Comparison of ENCODE assay signal across 11 cellular contexts in the genomic region with DNA sequence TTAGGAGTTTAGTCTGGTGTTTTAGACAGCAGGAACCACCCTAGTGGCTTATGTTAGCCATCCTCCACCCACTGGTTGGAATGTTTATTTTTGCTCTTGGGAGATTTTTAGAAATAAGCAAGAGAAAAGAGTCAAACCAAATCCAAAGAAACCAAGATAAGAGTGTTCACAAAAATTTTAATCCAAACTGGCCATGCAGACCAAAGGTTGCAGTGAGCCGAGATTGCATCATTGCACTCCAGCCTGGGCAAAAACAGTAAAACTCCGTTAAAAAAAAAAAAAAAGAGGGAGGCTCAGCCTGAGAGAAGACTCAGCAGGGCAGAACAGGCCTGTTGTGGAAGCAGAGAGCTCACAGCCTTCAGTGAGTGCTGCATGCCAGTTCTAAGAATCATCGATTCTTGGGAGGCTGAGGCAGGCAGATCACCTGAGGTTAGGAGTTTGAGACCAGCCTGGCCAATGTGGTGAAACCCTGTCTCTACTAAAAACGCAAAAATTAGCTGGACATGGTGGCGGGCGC. TPM values are rescaled to one million over a fixed set of nuclear protein-coding genes. Genes with fewer than 3 reads are reported as not detected.
A peak's percentile ranks its signal among the peaks of the same experiment; 100 is the strongest.
DNase-seq lines count a peak whose midpoint lies in the region; ATAC-seq, FAIRE-seq and TF ChIP-seq lines count a peak whose summit lies in the region.
"Had no signal": no experiment of that assay in that cellular context is flagged by ENCODE, and none has a peak within 500 bp of the region (broad histone marks: within the 10 kb centered on the region; RNA-seq: fewer than 3 reads in every experiment).

No MANE protein-coding gene starts in this region.

- H3K4me3 ChIP-seq in HUES48 (ENCODE audit: low read depth, low read length) (no peak overlapping the region), astrocyte (ENCODE audit: insufficient read depth, low read depth, low read length) (no peak overlapping the region), left lung (no peak overlapping the region), subcutaneous abdominal adipose tissue (ENCODE audit: low read depth in 1 of 5, low read length in 5 of 5) (no peak overlapping the region), testis (no peak overlapping the region)

- peak overlapping the region; percentile 42 for H3K27ac ChIP-seq in HUES48 (ENCODE audit: low read depth, low read length)
- H3K27ac ChIP-seq in astrocyte (ENCODE audit: low read depth, low read length) = no peak overlapping the region
- H3K27ac ChIP-seq in left lung = peak overlapping the region in 1 of 2 donors; percentile 39
- H3K27ac ChIP-seq in subcutaneous abdominal adipose tissue (ENCODE audit: low read depth, low read length) = peak overlapping the region; percentile 46
- no peak overlapping the region for H3K27ac ChIP-seq in testis

- H3K9ac ChIP-seq in HUES48 (ENCODE audit: low read depth, low read length) (no peak overlapping the region), astrocyte (ENCODE audit: low read length) (no peak overlapping the region), subcutaneous abdominal adipose tissue (ENCODE audit: low read length in 5 of 5) (no peak overlapping the region)

- peak overlapping the region; percentile 53 for H3K27ac Mint-ChIP-seq in astrocyte (ENCODE audit: unreplicated experiment)

- ATAC-seq in left lung (peak; percentile 47), GM18520 (IDR thresholded peaks at IDR 0.05; ENCODE audit: unreplicated experiment) (no peak)
- ATAC-seq: HCT116 had no signal

- intact Hi-C loops in left lung (cut with DNase I) = no loop called here
- intact Hi-C loops in testis (cut with DNase I; ENCODE audit: low total_unique reads) = no loop called here

- no peaks in the 10 kb centered on the region for H3K9me3 ChIP-seq in HUES48 (ENCODE audit: control insufficient read depth, insufficient read depth, low read length)
- no peaks in the 10 kb centered on the region for H3K9me3 ChIP-seq in astrocyte (ENCODE audit: insufficient read depth, low read depth, low read length)
- H3K9me3 ChIP-seq in left lung = no peaks in the 10 kb centered on the region
- no peaks in the 10 kb centered on the region for H3K9me3 ChIP-seq in subcutaneous abdominal adipose tissue (ENCODE audit: control insufficient read depth in 5 of 5, low read length in 5 of 5)
- no peaks in the 10 kb centered on the region for H3K9me3 ChIP-seq in testis

- FAIRE-seq in astrocyte (lab: Jason Lieb, UNC) = no peak

- H3K4me3 Mint-ChIP-seq in astrocyte (ENCODE audit: unreplicated experiment) = no peak overlapping the region

- H3K27me3 ChIP-seq in HUES48 (ENCODE audit: control insufficient read depth, insufficient read depth, low read length) = no peaks in the 10 kb centered on the region
- H3K27me3 ChIP-seq in astrocyte (ENCODE audit: insufficient read depth, low read length) = peaks cover 2% of the 10 kb centered on the region
- H3K27me3 ChIP-seq in left lung = no peaks in the 10 kb centered on the region
- no peaks in the 10 kb centered on the region for H3K27me3 ChIP-seq in subcutaneous abdominal adipose tissue (ENCODE audit: control insufficient read depth in 5 of 5, insufficient read depth in 4 of 5, low read length in 5 of 5)
- no peaks in the 10 kb centered on the region for H3K27me3 ChIP-seq in testis

- H3K4me1 ChIP-seq in HUES48 (ENCODE audit: control insufficient read depth, insufficient read depth, low read length) (no peaks in the 10 kb centered on the region), astrocyte (ENCODE audit: insufficient read depth, low read length) (no peaks in the 10 kb centered on the region), left lung (no peaks in the 10 kb centered on the region), subcutaneous abdominal adipose tissue (ENCODE audit: control insufficient read depth in 5 of 5, insufficient read depth in 5 of 5, low read length in 5 of 5) (peaks cover 0 to 27% (median 20%) of the 10 kb centered on the region in 5 donors), testis (no peaks in the 10 kb centered on the region)

- WGBS in testis, 2 donors = 68 to 69% methylated on average over 6 of the region's 6 CpGs

- peak; percentile 51 for DNase-seq in astrocyte (ENCODE audit: low read depth)
- DNase-seq in left lung = no peak
- DNase-seq in DMS79 (lab: John Stamatoyannopoulos, UW) = no peak
- DNase-seq in testis = no peak
- DNase-seq: activated CD4-positive, alpha-beta T cell treated with anti-CD3 and anti-CD28 coated beads for 4 hours; SIG-M5 had no signal

- H3K36me3 ChIP-seq in HUES48 (ENCODE audit: control insufficient read depth, insufficient read depth, low read length) = no peaks in the 10 kb centered on the region
- no peaks in the 10 kb centered on the region for H3K36me3 ChIP-seq in astrocyte (ENCODE audit: insufficient read depth, low read length)
- H3K36me3 ChIP-seq in left lung = no peaks in the 10 kb centered on the region
- H3K36me3 ChIP-seq in subcutaneous abdominal adipose tissue (ENCODE audit: control insufficient read depth in 5 of 5, insufficient read depth in 5 of 5, low read length in 5 of 5) = no peaks in the 10 kb centered on the region
- H3K36me3 ChIP-seq in testis (ENCODE audit: low read depth, missing control alignments) = no peaks in the 10 kb centered on the region

- H3K79me2 ChIP-seq in astrocyte (ENCODE audit: insufficient read depth, low read length) = no peaks in the 10 kb centered on the region

- H3K36me3 Mint-ChIP-seq in astrocyte (ENCODE audit: low read depth, unreplicated experiment) = no peaks in the 10 kb centered on the region

- H3K4me1 Mint-ChIP-seq in astrocyte (ENCODE audit: low read depth, unreplicated experiment) = peaks cover 4% of the 10 kb centered on the region

- TF ChIP-seq CTCF in astrocyte (IDR thresholded peaks at IDR 0.05; ENCODE audit: insufficient read depth, low read depth, low read length) (peak; percentile 8), left lung (IDR thresholded peaks at IDR 0.05) (no peak), testis (IDR thresholded peaks at IDR 0.05) (no peak)

- no peak overlapping the region for H2AFZ ChIP-seq in astrocyte (ENCODE audit: low read depth, low read length)

- no peak for TF ChIP-seq POLR2A in testis (IDR thresholded peaks at IDR 0.05)

- H3K27me3 Mint-ChIP-seq in astrocyte (ENCODE audit: low read depth, unreplicated experiment) = peaks cover 4% of the 10 kb centered on the region

- H4K20me1 ChIP-seq in astrocyte (ENCODE audit: insufficient read depth, low read length) = no peaks in the 10 kb centered on the region

- no peak overlapping the region for H3K4me2 ChIP-seq in astrocyte (ENCODE audit: low read length)

- H3K9me3 Mint-ChIP-seq in astrocyte (ENCODE audit: unreplicated experiment) = no peaks in the 10 kb centered on the region

RNA-seq across cellular contexts. Expression of gene C16orf54, which starts 12.2 kb away (rescaled TPM):
- not detected in 2 replicates for total RNA-seq in astrocyte
- 10 to 100 TPM in 1 of 2 donors, 1 to 10 TPM in 1; 3.3 to 13.6 TPM for total RNA-seq in left lung
- total RNA-seq in testis = under 1 TPM; 0.31 to 0.79 TPM
- 1.1 TPM for polyA plus RNA-seq in testis (ENCODE audit: insufficient read depth, low read depth, low replicate concordance)
- total RNA-seq: G401 had no signal

RNA-seq across cellular contexts. Expression of gene ZG16, which starts 20.0 kb away (rescaled TPM):
- total RNA-seq in astrocyte = not detected in 2 replicates
- not detected for total RNA-seq in left lung
- total RNA-seq in testis = under 1 TPM in 1 of 2 donors, not detected in 1; 0.12 TPM
- not detected for polyA plus RNA-seq in testis (ENCODE audit: insufficient read depth, low read depth, low replicate concordance)
- total RNA-seq: G401 had no signal

RNA-seq across cellular contexts. Expression of gene KIF22, which starts 32.5 kb away (rescaled TPM):
- total RNA-seq in astrocyte (12.5 and 14.3 TPM in 2 replicates), left lung (10 to 100 TPM; 24.8 to 32.5 TPM), testis (10 to 100 TPM; 79.8 to 85.1 TPM)
- polyA plus RNA-seq in testis (ENCODE audit: insufficient read depth, low read depth, low replicate concordance) = 69.6 TPM

RNA-seq across cellular contexts. Expression of gene MAZ, which starts 48.3 kb away (rescaled TPM):
- total RNA-seq in astrocyte = 216 and 247 TPM in 2 replicates
- 100 to 1,000 TPM; 193 to 205 TPM for total RNA-seq in left lung
- 100 to 1,000 TPM; 173 to 186 TPM for total RNA-seq in testis
- 217 TPM for polyA plus RNA-seq in testis (ENCODE audit: insufficient read depth, low read depth, low replicate concordance)

RNA-seq across cellular contexts. Expression of gene PRRT2, which starts 54.0 kb away (rescaled TPM):
- 6.2 and 6.7 TPM in 2 replicates for total RNA-seq in astrocyte
- 1 to 10 TPM in 1 of 2 donors, under 1 TPM in 1; 0.94 to 3.1 TPM for total RNA-seq in left lung
- total RNA-seq in testis = 10 to 100 TPM; 13.3 to 18.0 TPM
- polyA plus RNA-seq in testis (ENCODE audit: insufficient read depth, low read depth, low replicate concordance) = 8.0 TPM

Comparison
In these comparisons a context has a peak if more than half of its experiments do, and no peak if none do; other contexts are left out.
1. H3K27ac ChIP-seq: peak in HUES48 (single experiment) and subcutaneous abdominal adipose tissue (single experiment); none in astrocyte (single experiment) and testis (0 of 2).